Comparison of ENCODE assay signal across 8 cellular contexts in the genomic region with DNA sequence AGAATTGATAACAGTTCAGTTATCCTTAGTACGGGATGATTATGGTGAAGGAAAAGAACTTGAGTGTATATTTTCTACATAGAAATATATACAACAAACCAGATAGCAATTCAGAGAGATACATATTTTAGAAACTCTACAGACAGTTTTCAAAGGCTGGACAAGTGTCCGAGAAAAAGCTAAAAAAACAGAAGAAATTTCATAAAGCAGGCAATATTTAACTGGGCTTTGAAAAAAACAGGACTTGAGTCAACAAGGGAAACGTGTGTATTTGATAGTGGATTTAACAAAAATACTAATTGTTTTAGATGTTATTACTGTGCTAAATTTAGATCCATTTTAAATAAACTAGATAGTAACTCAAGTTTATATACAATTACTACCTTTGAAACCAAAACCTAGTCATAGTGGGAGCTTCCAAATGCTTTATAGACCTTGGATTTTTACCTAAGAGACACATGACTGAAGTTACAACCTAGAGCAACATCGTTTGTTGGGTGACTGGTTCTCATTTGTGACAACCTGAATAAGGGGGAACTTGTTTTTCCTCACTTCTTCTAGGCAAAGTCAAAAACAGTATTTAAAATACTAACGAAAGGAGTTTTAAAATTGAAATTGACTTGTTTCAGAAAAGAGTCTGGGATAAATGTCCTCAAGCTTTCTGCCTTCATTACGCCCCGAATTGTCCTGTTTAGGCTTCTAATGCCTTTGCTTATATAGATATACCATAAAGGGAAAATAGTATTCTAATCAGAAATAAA.
DNase-seq lines count a peak whose midpoint lies in the region; ATAC-seq and TF ChIP-seq lines count a peak whose summit lies in the region.

No MANE protein-coding gene starts in this region.

- H3K9me3 Mint-ChIP-seq in neural progenitor cell, result no peaks in the 10 kb centered on the region
- H3K9me3 Mint-ChIP-seq in type B pancreatic cell, result no peaks in the 10 kb centered on the region

- H4K20me1 ChIP-seq in BLaER1 treated with 17β-estradiol and CSF1 and Interleukin-3, amounts not matched to agents 10 nM and 100 nM, result peaks cover 0 to 11% (median 4%) of the 10 kb centered on the region in 11 experiments; a peak in 11 of 22 replicates
- peaks cover 5% of the 10 kb centered on the region for H4K20me1 ChIP-seq in neural progenitor cell (ENCODE audit: low read depth)

- peak overlapping the region; percentile 59 to 80 (median 72) for H3K4me3 ChIP-seq in BLaER1 treated with 17β-estradiol and CSF1 and Interleukin-3, amounts not matched to agents 10 nM and 100 nM
- H3K4me3 ChIP-seq in LNCaP clone FGC (ENCODE audit: low read depth, low read length) (peak overlapping the region; percentile 72), duodenal mucosa (ENCODE audit: low read depth in 1 of 2, low read length in 2 of 2) (peak overlapping the region; percentile 71), neural progenitor cell (peak overlapping the region; percentile 74)

- H3K27me3 ChIP-seq in BLaER1 treated with 17β-estradiol and CSF1 and Interleukin-3, amounts not matched to agents 10 nM and 100 nM, result no peaks in the 10 kb centered on the region
- H3K27me3 ChIP-seq in duodenal mucosa (ENCODE audit: control insufficient read depth in 1 of 2, insufficient read depth in 2 of 2, low read length in 2 of 2) (no peaks in the 10 kb centered on the region), neural progenitor cell (no peaks in the 10 kb centered on the region)

- TF ChIP-seq CTCF in LNCaP clone FGC (IDR thresholded peaks at IDR 0.05; ENCODE audit: control insufficient read depth, extremely low read depth, insufficient read depth), result no peak
- no peak for TF ChIP-seq CTCF in neural progenitor cell (IDR thresholded peaks at IDR 0.05)
- TF ChIP-seq CTCF in type B pancreatic cell (conservative IDR thresholded peaks at IDR 0.05), result no peak

- peaks cover 3 to 13% (median 9%) of the 10 kb centered on the region in 11 experiments; a peak in 16 of 22 replicates for H3K9me3 ChIP-seq in BLaER1 treated with 17β-estradiol and CSF1 and Interleukin-3, amounts not matched to agents 10 nM and 100 nM (replicated peaks in 1 of 11)
- H3K9me3 ChIP-seq in duodenal mucosa (ENCODE audit: control insufficient read depth in 1 of 2, low read length in 2 of 2), result no peaks in the 10 kb centered on the region
- H3K9me3 ChIP-seq in neural progenitor cell (ENCODE audit: low read depth), result no peaks in the 10 kb centered on the region

- peak overlapping the region; percentile 66 to 92 (median 82) for H3K4me2 ChIP-seq in BLaER1 treated with 17β-estradiol and CSF1 and Interleukin-3, amounts not matched to agents 10 nM and 100 nM
- H3K4me2 ChIP-seq in neural progenitor cell, result peak overlapping the region; percentile 76

- ATAC-seq in HG02973 (IDR thresholded peaks at IDR 0.05; ENCODE audit: unreplicated experiment), result no peak

- peak overlapping the region; percentile 81 to 96 (median 95) for H3K9ac ChIP-seq in BLaER1 treated with 17β-estradiol and CSF1 and Interleukin-3, amounts not matched to agents 10 nM and 100 nM
- H3K9ac ChIP-seq in duodenal mucosa (ENCODE audit: low read depth in 1 of 2, low read length in 2 of 2) (peak overlapping the region; percentile 51 to 55), neural progenitor cell (no peak overlapping the region)

- H3K36me3 Mint-ChIP-seq in neural progenitor cell, result peaks cover 3% of the 10 kb centered on the region
- H3K36me3 Mint-ChIP-seq in type B pancreatic cell, result no peaks in the 10 kb centered on the region

- peaks cover 0 to 10% (median 3%) of the 10 kb centered on the region in 11 experiments; a peak in 15 of 22 replicates for H3K36me3 ChIP-seq in BLaER1 treated with 17β-estradiol and CSF1 and Interleukin-3, amounts not matched to agents 10 nM and 100 nM
- H3K36me3 ChIP-seq in duodenal mucosa (ENCODE audit: control insufficient read depth in 1 of 2, insufficient read depth in 2 of 2, low read length in 2 of 2), result no peaks in the 10 kb centered on the region
- H3K36me3 ChIP-seq in neural progenitor cell, result no peaks in the 10 kb centered on the region

- H3K27ac Mint-ChIP-seq in neural progenitor cell (no peak overlapping the region), type B pancreatic cell (no peak overlapping the region)

- no peaks in the 10 kb centered on the region for H3K79me2 ChIP-seq in neural progenitor cell (ENCODE audit: low read depth)

- peak overlapping the region; percentile 70 to 98 (median 95) for H3K27ac ChIP-seq in BLaER1 treated with 17β-estradiol and CSF1 and Interleukin-3, amounts not matched to agents 10 nM and 100 nM
- H3K27ac ChIP-seq in duodenal mucosa (ENCODE audit: low read depth, low read length), result peak overlapping the region; percentile 70
- H3K27ac ChIP-seq in neural progenitor cell, result no peak overlapping the region

- H3K4me3 Mint-ChIP-seq in neural progenitor cell (no peak overlapping the region), type B pancreatic cell (no peak overlapping the region)

- H3K27me3 Mint-ChIP-seq in neural progenitor cell (ENCODE audit: insufficient read depth, low read depth) (no peaks in the 10 kb centered on the region), type B pancreatic cell (no peaks in the 10 kb centered on the region)

- H2AFZ ChIP-seq in neural progenitor cell (replicated peaks), result no peak overlapping the region

- DNase-seq in LNCaP clone FGC (ENCODE audit: low read depth) (no peak), neural progenitor cell (ENCODE audit: low spot score) (no peak), glomerular visceral epithelial cell (ENCODE audit: extremely low spot score) (no peak), type B pancreatic cell (ENCODE audit: extremely low spot score, unreplicated experiment) (no peak), medulla oblongata (ENCODE audit: extremely low spot score) (no peak)

- H3F3A ChIP-seq in neural progenitor cell (ENCODE audit: low read depth), result peaks cover 38% of the 10 kb centered on the region

- H3K4me1 ChIP-seq in BLaER1 treated with 17β-estradiol and CSF1 and Interleukin-3, amounts not matched to agents 10 nM and 100 nM, result peaks cover 44 to 69% (median 59%) of the 10 kb centered on the region in 10 experiments
- H3K4me1 ChIP-seq in duodenal mucosa (ENCODE audit: control insufficient read depth in 1 of 2, insufficient read depth in 2 of 2, low read length in 2 of 2) (peaks cover 18 to 24% of the 10 kb centered on the region in 2 donors), neural progenitor cell (peaks cover 11% of the 10 kb centered on the region)

- H3K4me1 Mint-ChIP-seq in neural progenitor cell (peaks cover 38% of the 10 kb centered on the region), type B pancreatic cell (ENCODE audit: unreplicated experiment) (peaks cover 32% of the 10 kb centered on the region)
